8 cellular contexts compared by ENCODE assay signal in the genomic region with DNA sequence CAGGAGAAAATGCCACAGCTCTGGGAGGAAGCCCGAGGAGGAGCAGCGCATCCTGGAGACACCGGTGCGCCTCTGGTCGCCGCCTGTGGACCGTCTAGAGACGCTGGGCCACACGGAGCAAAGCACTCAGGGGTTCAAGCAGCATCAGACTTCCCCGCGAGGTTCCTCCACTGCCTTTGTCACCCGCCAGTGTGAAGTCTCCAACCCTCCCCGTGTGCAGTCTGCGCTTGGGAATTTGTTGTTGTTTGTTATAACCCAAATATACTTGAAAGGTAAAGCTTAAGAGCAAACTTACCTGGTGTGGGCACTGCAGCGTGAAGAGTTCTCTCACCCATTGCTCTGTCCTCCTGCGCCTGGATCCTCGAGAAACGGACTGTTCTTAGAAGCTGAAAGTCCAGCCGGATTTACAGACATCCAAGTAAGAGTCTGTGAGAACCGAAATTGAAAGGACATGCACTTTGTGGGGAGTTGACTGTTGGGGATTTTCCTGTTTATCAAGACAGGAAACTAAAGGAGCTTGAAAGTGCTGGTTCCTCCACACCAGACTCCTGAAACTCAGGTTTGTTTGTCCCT. TPM values are rescaled to one million over a fixed set of nuclear protein-coding genes. Genes with fewer than 3 reads are reported as not detected.
DNase-seq lines count a peak whose midpoint lies in the region; ATAC-seq and TF ChIP-seq lines count a peak whose summit lies in the region.

A gene with protein sequence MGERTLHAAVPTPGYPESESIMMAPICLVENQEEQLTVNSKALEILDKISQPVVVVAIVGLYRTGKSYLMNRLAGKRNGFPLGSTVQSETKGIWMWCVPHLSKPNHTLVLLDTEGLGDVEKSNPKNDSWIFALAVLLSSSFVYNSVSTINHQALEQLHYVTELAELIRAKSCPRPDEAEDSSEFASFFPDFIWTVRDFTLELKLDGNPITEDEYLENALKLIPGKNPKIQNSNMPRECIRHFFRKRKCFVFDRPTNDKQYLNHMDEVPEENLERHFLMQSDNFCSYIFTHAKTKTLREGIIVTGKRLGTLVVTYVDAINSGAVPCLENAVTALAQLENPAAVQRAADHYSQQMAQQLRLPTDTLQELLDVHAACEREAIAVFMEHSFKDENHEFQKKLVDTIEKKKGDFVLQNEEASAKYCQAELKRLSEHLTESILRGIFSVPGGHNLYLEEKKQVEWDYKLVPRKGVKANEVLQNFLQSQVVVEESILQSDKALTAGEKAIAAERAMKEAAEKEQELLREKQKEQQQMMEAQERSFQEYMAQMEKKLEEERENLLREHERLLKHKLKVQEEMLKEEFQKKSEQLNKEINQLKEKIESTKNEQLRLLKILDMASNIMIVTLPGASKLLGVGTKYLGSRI (minus strand): TSS at position 443 of the 573 bp plus-strand sequence. CDS start 108 bp downstream, at position 335.

- H3K36me3 ChIP-seq in lower lobe of right lung: no peaks in the 10 kb centered on the region

- DNase-seq in activated B cell treated with CpG ODN at 0.5 μM for 24 hours (peak; percentile 27), cardiac fibroblast (ENCODE audit: low read depth in 2 of 2) (peak; percentile 45 to 70), lower lobe of right lung (peak; percentile 64), NCI-H1694 treated with DMSO at 0.1 percent for 48 hours (lab: John Stamatoyannopoulos, UW) (no peak), NCI-H1436 (lab: John Stamatoyannopoulos, UW) (no peak)
- peak; percentile 22 for DNase-seq in stimulated activated CD8-positive, alpha-beta memory T cell treated with anti-CD3 and anti-CD28 coated beads, Interleukin-12 subunit alpha, Interleukin-12 subunit beta, amount 100 ng/mL, for 4 hours (ENCODE audit: low read depth)

- peak; percentile 63 for ATAC-seq in GM18873 (IDR thresholded peaks at IDR 0.05; ENCODE audit: low FRiP score, unreplicated experiment)
- ATAC-seq in HG03095 (IDR thresholded peaks at IDR 0.05; ENCODE audit: unreplicated experiment): peak; percentile 40
- ATAC-seq in activated B cell treated with CpG ODN at 0.5 μM for 24 hours (ENCODE audit: low read depth): peak; percentile 47
- peak; percentile 83 for ATAC-seq in lower lobe of right lung

- H3K9me3 Mint-ChIP-seq in activated B cell treated with CpG ODN at 0.5 μM for 24 hours: no peaks in the 10 kb centered on the region

- peaks cover 76% of the 10 kb centered on the region for H3K4me1 Mint-ChIP-seq in activated B cell treated with CpG ODN at 0.5 μM for 24 hours

- H3K27ac Mint-ChIP-seq in activated B cell treated with CpG ODN at 0.5 μM for 24 hours: peak within 1 kb of the TSS; percentile 92

- TF ChIP-seq CTCF in activated B cell treated with CpG ODN at 0.5 μM for 24 hours (IDR thresholded peaks at IDR 0.05) (no peak), cardiac fibroblast (IDR thresholded peaks at IDR 0.05; ENCODE audit: low read depth, low read length) (no peak), lower lobe of right lung (IDR thresholded peaks at IDR 0.05) (no peak)

- H3K27me3 ChIP-seq in lower lobe of right lung (ENCODE audit: low read depth): no peaks in the 10 kb centered on the region

- CTCF ChIA-PET in activated B cell treated with CpG ODN at 0.5 μM for 24 hours (lab: Charles Lee): interaction anchor here (0.6 to 2.4 kb wide), 7 partner anchors 74 to 181 kb away, joined by 3 to 8 read pairs (median 5); a partner anchor contains a TSS

- intact Hi-C loops in activated B cell treated with CpG ODN at 0.5 μM for 24 hours (cut with micrococcal nuclease) (loop anchor here (1.0 to 10.0 kb wide), 6 partner anchors 68 to 514 kb away; a partner anchor contains a TSS), lower lobe of right lung (cut with DNase I) (no loop called here)

- H3K27ac ChIP-seq in lower lobe of right lung: peak within 1 kb of the TSS; percentile 84

- no peaks in the 10 kb centered on the region for H3K27me3 Mint-ChIP-seq in activated B cell treated with CpG ODN at 0.5 μM for 24 hours

- H3K4me3 Mint-ChIP-seq in activated B cell treated with CpG ODN at 0.5 μM for 24 hours: peak within 1 kb of the TSS; percentile 96

- peaks cover 37% of the 10 kb centered on the region for H3K4me1 ChIP-seq in lower lobe of right lung

- POLR2A ChIA-PET in activated B cell treated with CpG ODN at 0.5 μM for 24 hours (lab: Charles Lee): interaction anchor here (0.6 to 4.0 kb wide), 8 partner anchors 9 to 160 kb away, joined by 3 to 42 read pairs (median 4); a partner anchor contains a TSS

- no peaks in the 10 kb centered on the region for H3K9me3 ChIP-seq in lower lobe of right lung

- H3K4me3 ChIP-seq in cardiac fibroblast (replicated peaks in 1 of 2; ENCODE audit: low read depth in 2 of 2, low read length in 2 of 2): peak within 1 kb of the TSS; percentile 51 to 60
- H3K4me3 ChIP-seq in lower lobe of right lung: peak within 1 kb of the TSS; percentile 64

- peaks cover 34% of the 10 kb centered on the region for H3K36me3 Mint-ChIP-seq in activated B cell treated with CpG ODN at 0.5 μM for 24 hours (ENCODE audit: low read depth)

RNA-seq across cellular contexts. Expression of the gene that starts here (rescaled TPM):
- total RNA-seq in activated B cell treated with CpG ODN at 0.5 μM for 24 hours (19.2 and 19.5 TPM in 2 replicates), lower lobe of right lung (41.0 TPM)

Comparison
In these comparisons a context has a peak if more than half of its experiments do, and no peak if none do; other contexts are left out.
1. DNase-seq: peak in activated B cell treated with CpG ODN at 0.5 μM for 24 hours (single experiment), cardiac fibroblast (2 of 2), lower lobe of right lung (single experiment) and stimulated activated CD8-positive, alpha-beta memory T cell treated with anti-CD3 and anti-CD28 coated beads, Interleukin-12 subunit alpha, Interleukin-12 subunit beta, amount 100 ng/mL, for 4 hours (single experiment); none in NCI-H1694 treated with DMSO at 0.1 percent for 48 hours (single experiment) and NCI-H1436 (single experiment).
2. Peak in every context shown above with its lines, with median percentiles within 50 percentile points of each other: ATAC-seq.